ENCODE assay signal across 8 cellular contexts in the genomic region with DNA sequence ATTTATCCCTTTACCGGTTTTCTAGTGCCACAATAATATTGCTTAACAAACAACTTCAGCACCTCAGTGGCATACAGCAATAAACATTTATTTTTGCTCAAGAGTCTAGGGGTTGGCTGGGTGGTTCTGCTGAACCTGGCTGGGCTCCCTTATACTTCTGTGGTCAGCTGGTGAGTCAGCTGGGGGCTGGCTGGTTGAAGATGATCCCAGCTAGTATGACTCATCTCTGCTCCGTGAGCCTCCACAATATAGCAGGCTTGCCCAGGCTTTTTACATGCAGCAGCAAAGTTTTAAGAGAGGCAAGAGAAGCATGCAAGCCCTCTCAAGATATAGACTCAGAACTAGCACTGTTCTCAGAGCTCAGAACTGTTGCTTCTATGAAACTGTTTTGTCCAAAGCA.
DNase-seq lines count a peak whose midpoint lies in the region; ATAC-seq and TF ChIP-seq lines count a peak whose summit lies in the region.

No MANE protein-coding gene starts in this region.

- H3K27me3 Mint-ChIP-seq in activated T-helper 1 cell treated with anti-CD3 and anti-CD28 coated beads, Interleukin-12 subunit alpha, Interleukin-12 subunit beta, Interleukin-2, Interleukin-4 antibody, amounts not matched to agents 30 ng/mL and 10 ng/mL and 1 ng/mL, durations not matched to agents 14 hours and 24 hours and 36 hours (ENCODE audit: insufficient read depth) = peaks cover 2% of the 10 kb centered on the region

- H3K4me1 ChIP-seq in hepatocyte (ENCODE audit: insufficient read depth) = peaks cover 4% of the 10 kb centered on the region

- intact Hi-C loops in activated T-helper 1 cell treated with anti-CD3 and anti-CD28 coated beads, Interleukin-12 subunit alpha, Interleukin-12 subunit beta, Interleukin-2, Interleukin-4 antibody, amounts not matched to agents 30 ng/mL and 10 ng/mL and 1 ng/mL, durations not matched to agents 14 hours and 24 hours and 36 hours (cut with micrococcal nuclease) = no loop called here

- H3K4me2 ChIP-seq in hepatocyte = no peak overlapping the region

- no peak overlapping the region for H3K4me3 Mint-ChIP-seq in activated T-helper 1 cell treated with anti-CD3 and anti-CD28 coated beads, Interleukin-12 subunit alpha, Interleukin-12 subunit beta, Interleukin-2, Interleukin-4 antibody, amounts not matched to agents 30 ng/mL and 10 ng/mL and 1 ng/mL, durations not matched to agents 14 hours and 24 hours and 36 hours

- H3K4me1 Mint-ChIP-seq in activated T-helper 1 cell treated with anti-CD3 and anti-CD28 coated beads, Interleukin-12 subunit alpha, Interleukin-12 subunit beta, Interleukin-2, Interleukin-4 antibody, amounts not matched to agents 30 ng/mL and 10 ng/mL and 1 ng/mL, durations not matched to agents 14 hours and 24 hours and 36 hours (ENCODE audit: low read depth) = no peaks in the 10 kb centered on the region

- ATAC-seq in GM21619 (IDR thresholded peaks at IDR 0.05; ENCODE audit: unreplicated experiment) = peak; percentile 96

- no peak overlapping the region for H2AFZ ChIP-seq in hepatocyte

- no peaks in the 10 kb centered on the region for H3K36me3 ChIP-seq in hepatocyte (replicated peaks; ENCODE audit: insufficient read depth, low read depth)

- no peak overlapping the region for H3K27ac ChIP-seq in hepatocyte

- H3K36me3 Mint-ChIP-seq in activated T-helper 1 cell treated with anti-CD3 and anti-CD28 coated beads, Interleukin-12 subunit alpha, Interleukin-12 subunit beta, Interleukin-2, Interleukin-4 antibody, amounts not matched to agents 30 ng/mL and 10 ng/mL and 1 ng/mL, durations not matched to agents 14 hours and 24 hours and 36 hours (ENCODE audit: low read depth) = no peaks in the 10 kb centered on the region

- DNase-seq in GM10266 (ENCODE audit: extremely low spot score) (peak; percentile 43), HS-27A (ENCODE audit: low read depth) (peak; percentile 76), hepatocyte (ENCODE audit: low spot score) (peak; percentile 86), GDM1 (lab: John Stamatoyannopoulos, UW) (no peak)
- DNase-seq in activated T-helper 1 cell treated with anti-CD3 and anti-CD28 coated beads, Interleukin-12 subunit alpha, Interleukin-12 subunit beta, Interleukin-2, Interleukin-4 antibody, amounts not matched to agents 30 ng/mL and 10 ng/mL and 1 ng/mL, durations not matched to agents 14 hours and 24 hours and 36 hours (ENCODE audit: low spot score) = peak; percentile 11
- DNase-seq in stimulated activated CD8-positive, alpha-beta memory T cell treated with anti-CD3 and anti-CD28 coated beads, Interleukin-2, amount 100 ng/mL, for 48 hours (ENCODE audit: low read depth in 2 of 2) = peak; percentile 16 to 20
- no peak for DNase-seq in stimulated activated naive CD4-positive, alpha-beta T cell treated with Interleukin-2 at 50 U/mL for 16 hours (lab: John Stamatoyannopoulos, UW)

- 27% methylated on average over 2 of the region's 2 CpGs for WGBS in hepatocyte (ENCODE audit: low lambda C conversion rate, missing lambda C conversion rate)

- H3K4me3 ChIP-seq in hepatocyte = no peak overlapping the region

- no peak for TF ChIP-seq CTCF in GM10266 (IDR thresholded peaks at IDR 0.05; ENCODE audit: control insufficient read depth, insufficient read depth, low read depth, missing control alignments)
- no peak for TF ChIP-seq CTCF in hepatocyte (IDR thresholded peaks at IDR 0.05; ENCODE audit: poor library complexity)

- H3K27ac Mint-ChIP-seq in activated T-helper 1 cell treated with anti-CD3 and anti-CD28 coated beads, Interleukin-12 subunit alpha, Interleukin-12 subunit beta, Interleukin-2, Interleukin-4 antibody, amounts not matched to agents 30 ng/mL and 10 ng/mL and 1 ng/mL, durations not matched to agents 14 hours and 24 hours and 36 hours = no peak overlapping the region

- no peaks in the 10 kb centered on the region for H3K79me2 ChIP-seq in hepatocyte

- H3K9me3 ChIP-seq in hepatocyte (ENCODE audit: low read depth) = no peaks in the 10 kb centered on the region

- no peaks in the 10 kb centered on the region for H3K9me2 ChIP-seq in hepatocyte (replicated peaks; ENCODE audit: insufficient read depth)

- H3K27me3 ChIP-seq in hepatocyte = no peaks in the 10 kb centered on the region

- H4K20me1 ChIP-seq in hepatocyte (ENCODE audit: insufficient read depth, poor library complexity, severe bottlenecking) = no peaks in the 10 kb centered on the region

- H3K9me3 Mint-ChIP-seq in activated T-helper 1 cell treated with anti-CD3 and anti-CD28 coated beads, Interleukin-12 subunit alpha, Interleukin-12 subunit beta, Interleukin-2, Interleukin-4 antibody, amounts not matched to agents 30 ng/mL and 10 ng/mL and 1 ng/mL, durations not matched to agents 14 hours and 24 hours and 36 hours = peaks cover 23% of the 10 kb centered on the region

Comparison
In these comparisons a context has a peak if more than half of its experiments do, and no peak if none do; other contexts are left out.
1. DNase-seq: peak in GM10266 (single experiment), HS-27A (single experiment), activated T-helper 1 cell treated with anti-CD3 and anti-CD28 coated beads, Interleukin-12 subunit alpha, Interleukin-12 subunit beta, Interleukin-2, Interleukin-4 antibody, amounts not matched to agents 30 ng/mL and 10 ng/mL and 1 ng/mL, durations not matched to agents 14 hours and 24 hours and 36 hours (single experiment), hepatocyte (single experiment) and stimulated activated CD8-positive, alpha-beta memory T cell treated with anti-CD3 and anti-CD28 coated beads, Interleukin-2, amount 100 ng/mL, for 48 hours (2 of 2); none in GDM1 (single experiment) and stimulated activated naive CD4-positive, alpha-beta T cell treated with Interleukin-2 at 50 U/mL for 16 hours (single experiment).